ENCODE assay signal across 15 cellular contexts in genomic region chr20:39136145-39136544, GRCh38.
DNase-seq lines count a peak whose midpoint lies in the region; ATAC-seq, FAIRE-seq and TF ChIP-seq lines count a peak whose summit lies in the region.
"Had no signal": no experiment of that assay in that cellular context is flagged by ENCODE, and none has a peak within 500 bp of the region (broad histone marks: within the 10 kb centered on the region; RNA-seq: fewer than 3 reads in every experiment).

No MANE protein-coding gene starts in this region.

- H3K4me1 ChIP-seq in GM12878 (ENCODE audit: control insufficient read depth, insufficient read depth, low read length) (no peaks in the 10 kb centered on the region), endothelial cell of umbilical vein (ENCODE audit: control insufficient read depth, extremely low read depth, insufficient read depth, low read length) (no peaks in the 10 kb centered on the region), parathyroid adenoma (peaks cover 43% of the 10 kb centered on the region)

- RAD21 ChIA-PET in GM12878 (lab: Charles Lee; ENCODE audit: unreplicated experiment), result no interaction called here

- TF ChIP-seq POLR2A in GM12878 (IDR thresholded peaks at IDR 0.05; ENCODE audit: low read depth, low read length) (no peak), endothelial cell of umbilical vein (IDR thresholded peaks at IDR 0.05; ENCODE audit: low read depth, low read length) (no peak)

- H3K4me3 ChIP-seq in GM12878 (no peak overlapping the region), endothelial cell of umbilical vein (replicated peaks in 1 of 3; ENCODE audit: insufficient read depth in 1 of 3, low read depth in 1 of 3, low read length in 3 of 3) (no peak overlapping the region), parathyroid adenoma (ENCODE audit: low read depth, low read length) (no peak overlapping the region)
- H3K4me3 ChIP-seq: GM23338 had no signal

- H3K27ac ChIP-seq in GM12878 (ENCODE audit: control insufficient read depth, insufficient read depth) (no peak overlapping the region), endothelial cell of umbilical vein (ENCODE audit: insufficient read depth, low read depth, low read length) (no peak overlapping the region), parathyroid adenoma (peak overlapping the region; percentile 70)

- POLR2A ChIA-PET in GM12878 (lab: Charles Lee) (no interaction called here), endothelial cell of umbilical vein (lab: Charles Lee) (no interaction called here)

- H3K9me1 ChIP-seq in endothelial cell of umbilical vein (replicated peaks; ENCODE audit: control insufficient read depth, extremely low read depth, insufficient read depth, low read length), result no peaks in the 10 kb centered on the region

- dilution Hi-C loops in endothelial cell of umbilical vein (cut with MboI; ENCODE audit: extremely low pct_ligation_motif_present, low sequenced_read_pairs), result no loop called here

- H2AFZ ChIP-seq in GM12878 (ENCODE audit: control insufficient read depth, low read depth, low read length) (no peak overlapping the region), endothelial cell of umbilical vein (ENCODE audit: low read depth, low read length) (no peak overlapping the region), parathyroid adenoma (no peak overlapping the region)
- H2AFZ ChIP-seq: GM23338 had no signal

- H3K4me2 ChIP-seq in GM12878 (ENCODE audit: control insufficient read depth, insufficient read depth) (no peak overlapping the region), endothelial cell of umbilical vein (ENCODE audit: insufficient read depth, low read length) (no peak overlapping the region), parathyroid adenoma (ENCODE audit: low read length) (no peak overlapping the region)
- H3K4me2 ChIP-seq: GM23338 had no signal

- H3K36me3 ChIP-seq in GM12878 (ENCODE audit: control insufficient read depth in 2 of 2, insufficient read depth in 2 of 2, low read length in 1 of 2), result no peaks in the 10 kb centered on the region
- no peaks in the 10 kb centered on the region for H3K36me3 ChIP-seq in endothelial cell of umbilical vein (ENCODE audit: control insufficient read depth in 2 of 2, extremely low read depth in 1 of 2, insufficient read depth in 2 of 2, low read length in 2 of 2)
- no peaks in the 10 kb centered on the region for H3K36me3 ChIP-seq in parathyroid adenoma (ENCODE audit: control insufficient read depth, insufficient read depth, low read length)

- TF ChIP-seq EP300 in GM12878 (IDR thresholded peaks at IDR 0.05; ENCODE audit: borderline replicate concordance in 1 of 2, control insufficient read depth in 1 of 2, low read depth in 2 of 2, low read length in 2 of 2), result no peak

- in situ Hi-C loops in GM12878 (cut with MboI), result no loop called here

- ATAC-seq in GM12878 (no peak), HG02798 (IDR thresholded peaks at IDR 0.05; ENCODE audit: poor library complexity, unreplicated experiment) (no peak)
- ATAC-seq: GM23338, HCT116 had no signal

- intact Hi-C loops in GM12878 (cut with micrococcal nuclease; ENCODE audit: unreplicated experiment) (loop anchor here (10.0 kb wide), 1 partner anchor 61 kb away; no protein-coding TSS in a partner anchor), endothelial cell of umbilical vein (cut with micrococcal nuclease) (no loop called here)

- SMC1A ChIA-PET in GM12878 (lab: Charles Lee; ENCODE audit: uncharacterized antibody, unreplicated experiment), result no interaction called here

- no peaks in the 10 kb centered on the region; a peak in 2 of 4 replicates for H3K27me3 ChIP-seq in GM12878 (replicated peaks in 1 of 2; ENCODE audit: control insufficient read depth in 2 of 2, insufficient read depth in 2 of 2, low read length in 1 of 2)
- no peaks in the 10 kb centered on the region for H3K27me3 ChIP-seq in endothelial cell of umbilical vein (ENCODE audit: control insufficient read depth in 2 of 2, insufficient read depth in 2 of 2, low read length in 2 of 2)
- no peaks in the 10 kb centered on the region for H3K27me3 ChIP-seq in parathyroid adenoma (ENCODE audit: control insufficient read depth, insufficient read depth, low read length)

- TF ChIP-seq CTCF in GM12878 (IDR thresholded peaks at IDR 0.05 in 2 of 3, conservative IDR thresholded peaks at IDR 0.05 in 1 of 3; ENCODE audit: control insufficient read depth in 2 of 3, extremely low read depth in 1 of 3, insufficient read depth in 1 of 3, low read depth in 3 of 3, low read length in 3 of 3) (no peak), endothelial cell of umbilical vein (IDR thresholded peaks at IDR 0.05; ENCODE audit: extremely low read depth in 1 of 2, insufficient read depth in 1 of 2, low read depth in 1 of 2, low read length in 2 of 2) (no peak), parathyroid adenoma (IDR thresholded peaks at IDR 0.05) (no peak)

- FAIRE-seq in GM12878 (lab: Jason Lieb, UNC) (no peak), endothelial cell of umbilical vein (lab: Jason Lieb, UNC) (no peak)

- H3K9me3 ChIP-seq in GM12878 (replicated peaks; ENCODE audit: control insufficient read depth, insufficient read depth, low read length) (no peaks in the 10 kb centered on the region), endothelial cell of umbilical vein (replicated peaks; ENCODE audit: control insufficient read depth, insufficient read depth, low read length) (no peaks in the 10 kb centered on the region), parathyroid adenoma (ENCODE audit: control insufficient read depth, low read length) (no peaks in the 10 kb centered on the region)

- no peak for DNase-seq in GM12878 (ENCODE audit: low read depth, low spot score)
- DNase-seq in endothelial cell of umbilical vein (ENCODE audit: low read depth, low spot score), result no peak
- no peak for DNase-seq in activated CD4-positive, CD25-positive, alpha-beta regulatory T cell treated with anti-CD3 and anti-CD28 coated beads, Interleukin-2, amount 50 U/mL, for 72 hours
- no peak for DNase-seq in activated naive CD4-positive, alpha-beta T cell (lab: John Stamatoyannopoulos, UW)
- DNase-seq: C1 segment of cervical spinal cord; Calu3; CD4-positive, alpha-beta memory T cell; COR-L47; DMS53; DMS79 treated with DMSO at 0.1 percent for 48 hours; H9 had no signal

- no peak overlapping the region for H3K9ac ChIP-seq in GM12878 (ENCODE audit: control insufficient read depth, insufficient read depth, low read length)
- no peak overlapping the region for H3K9ac ChIP-seq in endothelial cell of umbilical vein (replicated peaks; ENCODE audit: extremely low read depth, insufficient read depth, low read length)
- H3K9ac ChIP-seq in parathyroid adenoma, result no peak overlapping the region

- no peak for TF ChIP-seq RAD21 in GM12878 (IDR thresholded peaks at IDR 0.05; ENCODE audit: insufficient read depth, low read depth, low read length)

- H3K79me2 ChIP-seq in GM12878 (ENCODE audit: control insufficient read depth, insufficient read depth, low read length) (no peaks in the 10 kb centered on the region), endothelial cell of umbilical vein (ENCODE audit: control insufficient read depth, insufficient read depth, low read length) (no peaks in the 10 kb centered on the region), parathyroid adenoma (no peaks in the 10 kb centered on the region)

- CTCF ChIA-PET in GM12878 (lab: Yijun Ruan, JAX) (interaction anchor here (1.1 kb wide), 1 partner anchor 19 kb away, joined by 3 read pairs; no protein-coding TSS in a partner anchor), endothelial cell of umbilical vein (lab: Charles Lee) (no interaction called here)

- WGBS in GM12878 (ENCODE audit: insufficient coverage, insufficient replicate concordance, low lambda C conversion rate, missing lambda C conversion rate), result 69% methylated on average over 11 of the region's 11 CpGs

- no TSS peak for BruUV-seq in GM12878 (replicated peaks; lab: Mats Ljungman, UMichigan)
- no TSS peak for BruUV-seq in endothelial cell of umbilical vein (replicated peaks; lab: Mats Ljungman, UMichigan)

- no peaks in the 10 kb centered on the region for H4K20me1 ChIP-seq in GM12878 (ENCODE audit: control insufficient read depth, insufficient read depth)
- H4K20me1 ChIP-seq in endothelial cell of umbilical vein (replicated peaks; ENCODE audit: control insufficient read depth, extremely low read depth, insufficient read depth, low read length), result no peaks in the 10 kb centered on the region

TF ChIP-seq in GM12878, 131 proteins besides CTCF, POLR2A, EP300 and RAD21 (continues in another document):
- TF ChIP-seq HDAC2 (IDR thresholded peaks at IDR 0.05), result no peak

TF ChIP-seq in endothelial cell of umbilical vein, 7 proteins besides CTCF, POLR2A, EP300 and RAD21:
- no peak for TF ChIP-seq GATA2 (IDR thresholded peaks at IDR 0.05; ENCODE audit: insufficient read depth, insufficient read length, low read depth, low read length)
- peak; percentile 26 for TF ChIP-seq MAX (IDR thresholded peaks at IDR 0.05; ENCODE audit: insufficient read depth, insufficient read length)
